1 cellular context compared by ENCODE assay signal in genomic region chr12:109994262-109995175, GRCh38.
TF ChIP-seq lines count a peak whose summit lies in the region.

No MANE protein-coding gene starts in this region.

TF ChIP-seq in WTC11, 78 proteins besides CTCF, POLR2A, EP300 and RAD21 (continued from another document):
- TF ChIP-seq USF2 (CRISPR knock-in tag; IDR thresholded peaks at IDR 0.05) (no peak), ESRRA (CRISPR knock-in tag; IDR thresholded peaks at IDR 0.05; ENCODE audit: borderline replicate concordance) (no peak)
